Comparison of ENCODE assay signal across 9 cellular contexts in genomic region chr6:155528982-155529453, GRCh38.
DNase-seq lines count a peak whose midpoint lies in the region; ATAC-seq and TF ChIP-seq lines count a peak whose summit lies in the region.
"Had no signal": no experiment of that assay in that cellular context is flagged by ENCODE, and none has a peak within 500 bp of the region (broad histone marks: within the 10 kb centered on the region; RNA-seq: fewer than 3 reads in every experiment).

No MANE protein-coding gene starts in this region.

- no peaks in the 10 kb centered on the region for H3K27me3 Mint-ChIP-seq in T-helper 17 cell
- no peaks in the 10 kb centered on the region for H3K27me3 Mint-ChIP-seq in CD4-positive, alpha-beta T cell

- ATAC-seq in GM18868 (IDR thresholded peaks at IDR 0.05; ENCODE audit: unreplicated experiment) (peak; percentile 74), T-helper 17 cell (no peak)
- ATAC-seq in CD4-positive, alpha-beta T cell (ENCODE audit: poor library complexity): no peak

- H3K4me1 ChIP-seq in transverse colon: peaks cover 0 to 8% (median 0%) of the 10 kb centered on the region in 4 donors
- H3K4me1 ChIP-seq: SJCRH30 had no signal

- peaks cover 0 to 3% of the 10 kb centered on the region in 2 donors for H3K9me3 ChIP-seq in transverse colon
- no peaks in the 10 kb centered on the region for H3K9me3 ChIP-seq in T-helper 17 cell (ENCODE audit: control insufficient read depth, low read length, poor library complexity, severe bottlenecking)
- H3K9me3 ChIP-seq in CD4-positive, alpha-beta T cell (ENCODE audit: control insufficient read depth, low read length): peaks cover 4% of the 10 kb centered on the region
- H3K9me3 ChIP-seq: SJCRH30 had no signal

- peaks cover 2% of the 10 kb centered on the region for H3K36me3 Mint-ChIP-seq in T-helper 17 cell (ENCODE audit: low read depth)
- H3K36me3 Mint-ChIP-seq in CD4-positive, alpha-beta T cell (ENCODE audit: low read depth): no peaks in the 10 kb centered on the region

- WGBS in transverse colon (ENCODE audit: low coverage in 1 of 2), 2 donors: 53 to 86% methylated on average over 2 of the region's 2 CpGs

- TF ChIP-seq CTCF in retinal pigment epithelial cell (conservative IDR thresholded peaks at IDR 0.05; ENCODE audit: low read depth, low read length) (no peak), transverse colon (IDR thresholded peaks at IDR 0.05) (no peak)
- TF ChIP-seq CTCF in CD4-positive, alpha-beta T cell (IDR thresholded peaks at IDR 0.05): no peak

- TF ChIP-seq EP300 in transverse colon (IDR thresholded peaks at IDR 0.05; ENCODE audit: low read depth): no peak

- intact Hi-C loops in transverse colon (cut with DNase I; ENCODE audit: low total_unique reads): no loop called here
- intact Hi-C loops in CD4-positive, alpha-beta T cell (cut with DNase I, micrococcal nuclease): loop anchor here in 1 of 2 experiments (10.0 kb wide), 1 partner anchor 344 kb away; no protein-coding TSS in a partner anchor

- H3K4me3 Mint-ChIP-seq in T-helper 17 cell: no peak overlapping the region
- H3K4me3 Mint-ChIP-seq in CD4-positive, alpha-beta T cell: no peak overlapping the region

- H3K4me3 ChIP-seq in retinal pigment epithelial cell (ENCODE audit: low read length) (no peak overlapping the region), transverse colon (no peak overlapping the region)
- H3K4me3 ChIP-seq: SJCRH30 had no signal

- peak; percentile 93 for DNase-seq in MV-4-11 (lab: John Stamatoyannopoulos, UW)
- peak; percentile 93 for DNase-seq in dermis blood vessel endothelial cell
- peak; percentile 94 for DNase-seq in retinal pigment epithelial cell (ENCODE audit: low read depth)
- DNase-seq in transverse colon: no peak
- no peak for DNase-seq in stimulated activated CD8-positive, alpha-beta memory T cell treated with anti-CD3 and anti-CD28 coated beads, Interleukin-4, amount 100 ng/mL, for 48 hours
- no peak for DNase-seq in T-helper 17 cell
- DNase-seq in CD4-positive, alpha-beta T cell: no peak

- H3K36me3 ChIP-seq in transverse colon: no peaks in the 10 kb centered on the region
- H3K36me3 ChIP-seq: SJCRH30 had no signal

- H3K4me1 Mint-ChIP-seq in T-helper 17 cell: no peaks in the 10 kb centered on the region
- peaks cover 7% of the 10 kb centered on the region for H3K4me1 Mint-ChIP-seq in CD4-positive, alpha-beta T cell (ENCODE audit: low read depth)

- no peak overlapping the region for H3K27ac Mint-ChIP-seq in T-helper 17 cell
- H3K27ac Mint-ChIP-seq in CD4-positive, alpha-beta T cell: no peak overlapping the region

- in situ Hi-C loops in transverse colon (cut with MboI; ENCODE audit: low pct_ligation_motif_present in 1 of 4, low pct_unique_long_range_greater_than_20kb in 1 of 4, low sequenced_read_pairs in 3 of 4): loop anchor here (10.0 to 25.0 kb wide), 2 partner anchors 192 to 204 kb away; no protein-coding TSS in a partner anchor

- CTCF ChIA-PET in CD4-positive, alpha-beta T cell (lab: Charles Lee): interaction anchor here (1.4 kb wide), 1 partner anchor 202 kb away, joined by 3 read pairs; no protein-coding TSS in a partner anchor

- no peak overlapping the region for H3K27ac ChIP-seq in transverse colon
- no peak overlapping the region for H3K27ac ChIP-seq in CD4-positive, alpha-beta T cell (ENCODE audit: low read depth, low read length)
- H3K27ac ChIP-seq: SJCRH30 had no signal

- no peak for TF ChIP-seq POLR2A in transverse colon (IDR thresholded peaks at IDR 0.05)

- POLR2A ChIA-PET in CD4-positive, alpha-beta T cell (lab: Charles Lee): no interaction called here

- H3K9me3 Mint-ChIP-seq in CD4-positive, alpha-beta T cell: peaks cover 5% of the 10 kb centered on the region

- H3K27me3 ChIP-seq in transverse colon: no peaks in the 10 kb centered on the region
- H3K27me3 ChIP-seq in CD4-positive, alpha-beta T cell (ENCODE audit: control insufficient read depth, insufficient read depth, low read length): no peaks in the 10 kb centered on the region
- H3K27me3 ChIP-seq: SJCRH30 had no signal

Comparison
In these comparisons a context has a peak if more than half of its experiments do, and no peak if none do; other contexts are left out.
1. DNase-seq: peak in MV-4-11 (single experiment), dermis blood vessel endothelial cell (single experiment) and retinal pigment epithelial cell (single experiment); none in transverse colon (single experiment), stimulated activated CD8-positive, alpha-beta memory T cell treated with anti-CD3 and anti-CD28 coated beads, Interleukin-4, amount 100 ng/mL, for 48 hours (single experiment), T-helper 17 cell (0 of 3) and CD4-positive, alpha-beta T cell (0 of 10).